Comparison of ENCODE assay signal across 8 cellular contexts in genomic region chr5:5422819-5423515, GRCh38. TPM values are rescaled to one million over a fixed set of nuclear protein-coding genes. Genes with fewer than 3 reads are reported as not detected.
DNase-seq lines count a peak whose midpoint lies in the region; ATAC-seq and TF ChIP-seq lines count a peak whose summit lies in the region.

No MANE protein-coding gene starts in this region.

- ATAC-seq in naive B cell (ENCODE audit: low read depth in 2 of 2) = peak; percentile 20 to 29

- peaks cover 15% of the 10 kb centered on the region for H3K4me1 ChIP-seq in HEK293 (ENCODE audit: control insufficient read depth, insufficient read depth, low read length)

- H3K27ac ChIP-seq in HEK293 (ENCODE audit: extremely low read depth, low read depth, low read length) (peak overlapping the region; percentile 85), coronary artery (peak overlapping the region; percentile 92 to 96)

- no peaks in the 10 kb centered on the region for H3K9me3 ChIP-seq in HEK293 (ENCODE audit: control insufficient read depth, insufficient read depth, low read depth, low read length)

- H3K27ac Mint-ChIP-seq in naive B cell = peak overlapping the region in 3 of 6 donors; percentile 98 to 99 (median 98)

- H3K4me1 Mint-ChIP-seq in naive B cell = peaks cover 17 to 32% (median 19%) of the 10 kb centered on the region in 3 donors

- DNase-seq in NCI-H345 (lab: John Stamatoyannopoulos, UW) = peak; percentile 1
- DNase-seq in NCI-H345 treated with DMSO at 0.1 percent for 48 hours (lab: John Stamatoyannopoulos, UW; ENCODE audit: unreplicated experiment) = no peak
- peak; percentile 55 for DNase-seq in NCI-H748 (lab: John Stamatoyannopoulos, UW; ENCODE audit: unreplicated experiment)
- DNase-seq in coronary artery (ENCODE audit: low spot score) = no peak
- DNase-seq in naive B cell = no peak
- no peak for DNase-seq in AG20443 (ENCODE audit: low spot score)
- DNase-seq in NCI-H1436 treated with DMSO at 0.1 percent for 48 hours (lab: John Stamatoyannopoulos, UW) = no peak

- POLR2A ChIA-PET in HEK293 (lab: Yijun Ruan, JAX) = interaction anchor here (0.6 to 1.7 kb wide), 13 partner anchors 8 to 1210 kb away, joined by 3 to 18 read pairs (median 4); partner anchors contain the start of genes ADAMTS16, NSUN2 and SRD5A1

- peaks cover 1 to 13% of the 10 kb centered on the region in 2 experiments; a peak in 1 of 3 replicates for H3K36me3 ChIP-seq in HEK293 (ENCODE audit: control insufficient read depth in 2 of 2, insufficient read depth in 1 of 2, low read length in 2 of 2)

- H3K4me3 ChIP-seq in HEK293 (ENCODE audit: low read depth, low read length) (peak overlapping the region; percentile 79), coronary artery (peak overlapping the region; percentile 79)

- TF ChIP-seq CTCF in HEK293 (tag by site-specific recombination; IDR thresholded peaks at IDR 0.05) = no peak
- no peak for TF ChIP-seq CTCF in coronary artery (IDR thresholded peaks at IDR 0.05)

- CTCF ChIA-PET in HEK293 (lab: Yijun Ruan, JAX) = interaction anchor here (0.7 to 7.4 kb wide), 10 partner anchors 8 to 555 kb away, joined by 3 to 111 read pairs (median 4); partner anchors contain the start of gene ADAMTS16

- no peaks in the 10 kb centered on the region for H3K27me3 Mint-ChIP-seq in naive B cell

- H3K9me3 Mint-ChIP-seq in naive B cell = no peaks in the 10 kb centered on the region

- H3K4me3 Mint-ChIP-seq in naive B cell = peak overlapping the region in 3 of 8 donors; percentile 66 to 97 (median 96)

- H3K36me3 Mint-ChIP-seq in naive B cell = peaks cover 0 to 3% of the 10 kb centered on the region in 2 donors

TF ChIP-seq in HEK293, 187 proteins besides CTCF, POLR2A, EP300 and RAD21:
- TF ChIP-seq REPIN1 (tag by site-specific recombination; IDR thresholded peaks at IDR 0.05; ENCODE audit: low read depth) (no peak), ZNF549 (tag by site-specific recombination; IDR thresholded peaks at IDR 0.05) (0 out of 2 replicates have a peak, but pooled peaks have one; percentile 14), ZBTB20 (tag by site-specific recombination; IDR thresholded peaks at IDR 0.05) (peak; percentile 54; the same call in 1 of the 2 replicates), REST (tag by site-specific recombination; IDR thresholded peaks at IDR 0.05) (no peak), ZNF561 (tag by site-specific recombination; IDR thresholded peaks at IDR 0.05; ENCODE audit: borderline replicate concordance) (peak; percentile 99), ZNF433 (tag by site-specific recombination; IDR thresholded peaks at IDR 0.05; ENCODE audit: low read depth) (no peak)

RNA-seq across cellular contexts. Expression of gene ICE1, which starts 0.5 kb away (rescaled TPM):
- 10 to 100 TPM in 5 of 6 donors, 1 to 10 TPM in 1; 5.0 to 19.1 (median 13.4) TPM for polyA plus RNA-seq in naive B cell (ENCODE audit: low read depth in 6 of 6)

Comparison
In these comparisons a context has a peak if more than half of its experiments do, and no peak if none do; other contexts are left out.
1. DNase-seq: peak in NCI-H345 (single experiment) and NCI-H748 (single experiment); none in NCI-H345 treated with DMSO at 0.1 percent for 48 hours (single experiment), coronary artery (single experiment), naive B cell (single experiment), AG20443 (single experiment) and NCI-H1436 treated with DMSO at 0.1 percent for 48 hours (single experiment).